ENCODE assay signal across 30 cellular contexts in the genomic region with DNA sequence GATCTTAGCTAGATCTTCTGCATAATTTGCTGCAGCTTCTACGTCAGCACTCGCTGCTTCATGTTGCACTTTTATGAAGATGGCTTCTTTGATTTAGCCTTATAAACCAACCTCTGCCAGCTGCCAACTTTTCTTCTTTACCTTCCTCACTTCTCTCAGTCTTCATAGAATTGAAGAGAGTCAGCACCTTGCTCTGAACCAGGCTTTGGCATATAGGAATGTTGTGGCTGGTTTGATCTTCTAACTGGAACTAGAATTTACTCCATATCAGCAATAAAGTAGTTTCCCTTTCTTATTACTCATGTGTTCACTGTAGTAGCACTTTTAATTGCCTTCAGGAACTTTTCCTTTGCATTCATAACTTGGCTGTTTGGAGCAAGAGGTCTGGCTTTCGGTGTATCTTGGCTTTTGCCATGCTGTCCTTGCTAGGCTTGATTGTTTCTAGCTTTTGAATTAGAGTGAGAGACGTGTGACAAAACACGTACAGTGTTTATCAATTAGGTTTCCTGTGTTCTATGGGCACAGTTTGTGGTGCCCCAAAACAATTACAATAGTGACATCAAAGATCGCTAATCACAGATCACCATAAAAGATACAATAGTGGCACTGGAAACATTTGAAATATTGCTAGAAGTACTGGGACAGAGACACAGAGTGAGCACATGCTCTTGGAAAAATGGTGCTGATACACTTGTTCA. TPM values are rescaled to one million over a fixed set of nuclear protein-coding genes. Genes with fewer than 3 reads are reported as not detected.
DNase-seq lines count a peak whose midpoint lies in the region; ATAC-seq, FAIRE-seq and TF ChIP-seq lines count a peak whose summit lies in the region.
"Had no signal": no experiment of that assay in that cellular context is flagged by ENCODE, and none has a peak within 500 bp of the region (broad histone marks: within the 10 kb centered on the region; RNA-seq: fewer than 3 reads in every experiment).

No MANE protein-coding gene starts in this region.

- H3K4me1 Mint-ChIP-seq in endodermal cell = peaks cover 21% of the 10 kb centered on the region

- no peak for FAIRE-seq in A549 (lab: Jason Lieb, UNC)
- FAIRE-seq in GM12892 (lab: Jason Lieb, UNC) = peak; percentile 42
- FAIRE-seq: endothelial cell of umbilical vein, GM12891, HepG2, small intestine, TTC549 had no signal

- no peak for ATAC-seq in A549
- no peak for ATAC-seq in HG02884 (IDR thresholded peaks at IDR 0.05; ENCODE audit: unreplicated experiment)
- ATAC-seq: activated CD4-positive, CD25-positive, alpha-beta regulatory T cell treated with anti-CD3 and anti-CD28 coated beads, Interleukin-2, amount 50 U/mL, for 24 hours; HCT116; HepG2; left lung; PC-3 had no signal

- H3K4me2 ChIP-seq in A549 = no peak overlapping the region
- H3K4me2 ChIP-seq: hepatocyte had no signal

- TF ChIP-seq RAD21 in A549 (conservative IDR thresholded peaks at IDR 0.05 in 1 of 2, IDR thresholded peaks at IDR 0.05 in 1 of 2) = no peak

- H3K4me1 ChIP-seq in A549 (peaks cover 7% of the 10 kb centered on the region; the same call in 2 of the 3 replicates), endodermal cell (ENCODE audit: control insufficient read depth, insufficient read depth, low read length) (peaks cover 6% of the 10 kb centered on the region)
- H3K4me1 ChIP-seq: left lung, thyroid gland, uterus had no signal

- H3K9ac ChIP-seq in endodermal cell (ENCODE audit: extremely low read depth, low read length, poor library complexity, severe bottlenecking) = no peak overlapping the region
- H3K9ac ChIP-seq: parathyroid adenoma had no signal

- no peaks in the 10 kb centered on the region for H3K36me3 ChIP-seq in endodermal cell (ENCODE audit: control insufficient read depth, insufficient read depth, low read length)
- H3K36me3 ChIP-seq: brain microvascular endothelial cell, left lung, right atrium auricular region, thyroid gland, uterus had no signal

- peaks cover 2% of the 10 kb centered on the region for H3K36me3 Mint-ChIP-seq in endodermal cell (ENCODE audit: low read depth)

- no peaks in the 10 kb centered on the region for H3K27me3 Mint-ChIP-seq in endodermal cell (ENCODE audit: insufficient read depth)
- H3K27me3 Mint-ChIP-seq: stimulated activated naive CD8-positive, alpha-beta T cell treated with anti-CD3 and anti-CD28 coated beads, Interleukin-15, Interleukin-2, amounts not matched to agents 100 ng/mL and 50 ng/mL, for 24 hours had no signal

- H3K27ac Mint-ChIP-seq in endodermal cell = no peak overlapping the region
- H3K27ac Mint-ChIP-seq: stimulated activated naive CD8-positive, alpha-beta T cell treated with anti-CD3 and anti-CD28 coated beads, Interleukin-15, Interleukin-2, amounts not matched to agents 100 ng/mL and 50 ng/mL, for 24 hours had no signal

- DNase-seq in A549 (ENCODE audit: low read depth in 1 of 2, low spot score in 1 of 2) (no peak), GM12892 (ENCODE audit: insufficient read length) (no peak), kidney glomerular epithelial cell (lab: John Stamatoyannopoulos, UW) (peak; percentile 43), endodermal cell (no peak), NCI-H1694 (lab: John Stamatoyannopoulos, UW) (no peak)
- DNase-seq: activated naive CD4-positive, alpha-beta T cell treated with Interleukin-2 at 50 U/mL for 16 hours; brain microvascular endothelial cell; left lung; mesenchymal stem cell; MV-4-11; NCI-H1436 treated with DMSO at 0.1 percent for 48 hours; NCI-H226; NCI-H526 treated with DMSO at 0.1 percent for 48 hours; NK-92 treated with Interleukin-12 subunit alpha and Interleukin-12 subunit beta, amount 100 ng/mL, for 24 hours; PC-3; small intestine; thyroid gland; uterus had no signal

- TF ChIP-seq CTCF in A549 (IDR thresholded peaks at IDR 0.05) = no peak
- TF ChIP-seq CTCF in endodermal cell (conservative IDR thresholded peaks at IDR 0.05) = no peak

- WGBS in A549 (ENCODE audit: missing lambda C conversion rate) = 95% methylated on average over 6 of the region's 6 CpGs
- WGBS in endodermal cell (ENCODE audit: insufficient coverage in 1 of 2, insufficient read length in 1 of 2), 2 experiments = 92 to 98% methylated on average over 6 of the region's 6 CpGs

- no peak overlapping the region for H3K4me3 Mint-ChIP-seq in endodermal cell
- H3K4me3 Mint-ChIP-seq: stimulated activated naive CD8-positive, alpha-beta T cell treated with anti-CD3 and anti-CD28 coated beads, Interleukin-15, Interleukin-2, amounts not matched to agents 100 ng/mL and 50 ng/mL, for 24 hours had no signal

- no peak for TF ChIP-seq POLR2A in A549 (IDR thresholded peaks at IDR 0.05; ENCODE audit: low read length)
- TF ChIP-seq POLR2A in GM12892 (IDR thresholded peaks at IDR 0.05; ENCODE audit: low read depth, low read length) = no peak

- no peak for TF ChIP-seq EP300 in A549 (IDR thresholded peaks at IDR 0.05)

- H3K9me3 ChIP-seq in A549 = no peaks in the 10 kb centered on the region
- no peaks in the 10 kb centered on the region for H3K9me3 ChIP-seq in endodermal cell (ENCODE audit: control insufficient read depth, low read length)
- H3K9me3 ChIP-seq: left lung, right atrium auricular region, thyroid gland, uterus had no signal

- H3K27ac ChIP-seq in A549 (no peak overlapping the region), angular gyrus (ENCODE audit: low read depth, low read length) (peak overlapping the region; percentile 86), endodermal cell (ENCODE audit: low read depth, low read length) (no peak overlapping the region)
- H3K27ac ChIP-seq: brain microvascular endothelial cell, hepatocyte, left lung, parathyroid adenoma, right atrium auricular region, thyroid gland, uterus had no signal

- no peaks in the 10 kb centered on the region for H3K9me3 Mint-ChIP-seq in endodermal cell
- H3K9me3 Mint-ChIP-seq: stimulated activated naive CD8-positive, alpha-beta T cell treated with anti-CD3 and anti-CD28 coated beads, Interleukin-15, Interleukin-2, amounts not matched to agents 100 ng/mL and 50 ng/mL, for 24 hours had no signal

- CTCF ChIA-PET in A549 (lab: Yijun Ruan, JAX) = interaction anchor here (0.7 to 1.2 kb wide), 2 partner anchors 43 to 107 kb away, joined by 3 to 4 read pairs; no protein-coding TSS in a partner anchor

- no peaks in the 10 kb centered on the region for H3K27me3 ChIP-seq in endodermal cell (ENCODE audit: control insufficient read depth, insufficient read depth, low read length, poor library complexity, severe bottlenecking)
- H3K27me3 ChIP-seq: brain microvascular endothelial cell, hepatocyte, left lung, right atrium auricular region, thyroid gland, uterus had no signal

- H3K4me3 ChIP-seq in A549 (no peak overlapping the region), endodermal cell (ENCODE audit: low read length) (no peak overlapping the region)
- H3K4me3 ChIP-seq: hepatocyte, left lung, right atrium auricular region, thyroid gland, uterus had no signal

- POLR2A ChIA-PET in A549 (lab: Yijun Ruan, JAX) = no interaction called here

TF ChIP-seq in A549, 52 proteins besides CTCF, POLR2A, EP300 and RAD21:
- TF ChIP-seq MAFK (IDR thresholded peaks at IDR 0.05; ENCODE audit: partially characterized antibody) (peak; percentile 30), KDM5A (IDR thresholded peaks at IDR 0.05) (no peak), CEBPB (IDR thresholded peaks at IDR 0.05) (no peak), HES2 (IDR thresholded peaks at IDR 0.05) (no peak), CBX8 (IDR thresholded peaks at IDR 0.05) (no peak), ZFP36 (IDR thresholded peaks at IDR 0.05; ENCODE audit: borderline replicate concordance, partially characterized antibody) (no peak)
- TF ChIP-seq, protein P1, sequence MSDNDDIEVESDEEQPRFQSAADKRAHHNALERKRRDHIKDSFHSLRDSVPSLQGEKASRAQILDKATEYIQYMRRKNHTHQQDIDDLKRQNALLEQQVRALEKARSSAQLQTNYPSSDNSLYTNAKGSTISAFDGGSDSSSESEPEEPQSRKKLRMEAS (IDR thresholded peaks at IDR 0.05) = no peak

RNA-seq across cellular contexts. Expression of gene NDFIP2, which starts 50.7 kb away (rescaled TPM):
- 39.9 and 41.7 TPM in 2 replicates for polyA plus RNA-seq in A549 (2011; rRNA removed)
- polyA plus RNA-seq in A549 (2012; cell fraction: cytosol; rRNA removed) = 10.8 and 14.3 TPM in 2 replicates
- polyA plus RNA-seq in A549 (2012; cell fraction: nucleus; rRNA removed) = 5.4 TPM in 2 replicates
- polyA plus RNA-seq in A549 (2017; fragmentation: RNase III; extraction: RNeasy Plus Mini Kit Qiagen cat#74134 plus additional on column Dnase treatment) = 21.1 to 23.2 TPM (median 23.0 TPM) in 3 replicates
- polyA minus RNA-seq in A549 (2011; rRNA and poly(A)+ RNA removed) = 32.9 and 37.6 TPM in 2 replicates
- 25.2 TPM for polyA plus RNA-seq in GM12892 (2012; ENCODE audit: missing spikeins)
- total RNA-seq in endodermal cell = 10 to 100 TPM; 27.9 to 29.2 TPM
- polyA plus RNA-seq in endodermal cell (2013, experiment 1 of 2) = 27.3 TPM
- polyA plus RNA-seq in endodermal cell (2013, experiment 2 of 2) = 26.6 TPM
